In the genomic region with DNA sequence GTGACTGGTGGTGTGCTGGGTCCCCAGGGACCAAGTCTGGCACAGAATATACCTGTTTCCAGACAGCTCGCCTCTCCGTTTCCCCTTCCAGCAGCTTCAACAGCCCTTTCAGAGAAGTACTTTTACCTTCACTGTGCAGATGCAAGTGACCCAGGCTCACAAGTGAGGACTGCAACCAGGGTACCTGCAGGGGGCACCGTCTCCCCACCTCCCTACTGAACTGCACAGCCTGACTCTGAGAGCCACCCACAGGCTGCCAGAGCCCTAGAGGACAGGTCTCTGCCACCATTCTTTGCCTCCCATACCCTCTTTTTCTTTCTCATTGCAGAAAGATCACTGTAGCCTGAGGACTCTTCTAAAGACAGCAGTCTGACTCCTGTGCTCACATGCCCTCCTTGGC, we compare ENCODE assay signal across 12 cellular contexts. TPM values are rescaled to one million over a fixed set of nuclear protein-coding genes. Genes with fewer than 3 reads are reported as not detected.
DNase-seq lines count a peak whose midpoint lies in the region; ATAC-seq and TF ChIP-seq lines count a peak whose summit lies in the region.
"Had no signal": no experiment of that assay in that cellular context is flagged by ENCODE, and none has a peak within 500 bp of the region (broad histone marks: within the 10 kb centered on the region; RNA-seq: fewer than 3 reads in every experiment).

No MANE protein-coding gene starts in this region.

- H3K4me3 ChIP-seq in LNCaP clone FGC (ENCODE audit: low read depth, low read length), result no peak overlapping the region
- H3K4me3 ChIP-seq: testis had no signal

- peak; percentile 36 to 44 for ATAC-seq in activated T-cell treated with anti-CD3 and anti-CD28 coated beads, Interleukin-2, amount 50 U/mL, for 72 hours (replicated peaks in 1 of 2)
- ATAC-seq in GM19023 (IDR thresholded peaks at IDR 0.05; ENCODE audit: unreplicated experiment), result no peak

- no peak overlapping the region for H3K4me3 Mint-ChIP-seq in activated T-cell treated with anti-CD3 and anti-CD28 coated beads, Interleukin-2, amount 50 U/mL, for 72 hours
- H3K4me3 Mint-ChIP-seq in type B pancreatic cell, result no peak overlapping the region
- no peak overlapping the region for H3K4me3 Mint-ChIP-seq in activated naive CD4-positive, alpha-beta T cell treated with anti-CD3 and anti-CD28 coated beads, Interleukin-2, amount 10 ng/mL, durations not matched to agents 7 days and 5 days
- H3K4me3 Mint-ChIP-seq: central memory CD8-positive, alpha-beta T cell had no signal

- no peaks in the 10 kb centered on the region for H3K9me3 Mint-ChIP-seq in activated T-cell treated with anti-CD3 and anti-CD28 coated beads, Interleukin-2, amount 50 U/mL, for 72 hours
- H3K9me3 Mint-ChIP-seq in type B pancreatic cell, result no peaks in the 10 kb centered on the region
- no peaks in the 10 kb centered on the region for H3K9me3 Mint-ChIP-seq in activated naive CD4-positive, alpha-beta T cell treated with anti-CD3 and anti-CD28 coated beads, Interleukin-2, amount 10 ng/mL, durations not matched to agents 7 days and 5 days
- H3K9me3 Mint-ChIP-seq: central memory CD8-positive, alpha-beta T cell had no signal

- H3K36me3 Mint-ChIP-seq in activated T-cell treated with anti-CD3 and anti-CD28 coated beads, Interleukin-2, amount 50 U/mL, for 72 hours (ENCODE audit: insufficient read depth in 2 of 2), result no peaks in the 10 kb centered on the region
- no peaks in the 10 kb centered on the region for H3K36me3 Mint-ChIP-seq in type B pancreatic cell
- no peaks in the 10 kb centered on the region for H3K36me3 Mint-ChIP-seq in activated naive CD4-positive, alpha-beta T cell treated with anti-CD3 and anti-CD28 coated beads, Interleukin-2, amount 10 ng/mL, durations not matched to agents 7 days and 5 days

- TF ChIP-seq CTCF in LNCaP clone FGC (IDR thresholded peaks at IDR 0.05; ENCODE audit: control insufficient read depth, extremely low read depth, insufficient read depth), result peak; percentile 44
- TF ChIP-seq CTCF in type B pancreatic cell (conservative IDR thresholded peaks at IDR 0.05), result peak; percentile 39

- no peaks in the 10 kb centered on the region for H3K4me1 Mint-ChIP-seq in activated T-cell treated with anti-CD3 and anti-CD28 coated beads, Interleukin-2, amount 50 U/mL, for 72 hours (ENCODE audit: low read depth)
- no peaks in the 10 kb centered on the region for H3K4me1 Mint-ChIP-seq in type B pancreatic cell (ENCODE audit: unreplicated experiment)
- no peaks in the 10 kb centered on the region for H3K4me1 Mint-ChIP-seq in activated naive CD4-positive, alpha-beta T cell treated with anti-CD3 and anti-CD28 coated beads, Interleukin-2, amount 10 ng/mL, durations not matched to agents 7 days and 5 days
- H3K4me1 Mint-ChIP-seq: central memory CD8-positive, alpha-beta T cell had no signal

- DNase-seq in activated T-cell treated with anti-CD3 and anti-CD28 coated beads, Interleukin-2, amount 50 U/mL, for 72 hours, result peak; percentile 12 to 19
- no peak for DNase-seq in activated T-cell treated with anti-CD3 and anti-CD28 coated beads, Interleukin-2, amount 50 U/mL, for 1 hour
- DNase-seq in LNCaP clone FGC (ENCODE audit: low read depth) (no peak), dermis blood vessel endothelial cell (peak; percentile 20), type B pancreatic cell (ENCODE audit: extremely low spot score, unreplicated experiment) (no peak), AG08395 (ENCODE audit: low spot score) (no peak)
- DNase-seq in activated naive CD4-positive, alpha-beta T cell treated with anti-CD3 and anti-CD28 coated beads, Interleukin-2, amount 10 ng/mL, durations not matched to agents 7 days and 5 days, result no peak
- DNase-seq: activated CD4-positive, alpha-beta T cell treated with anti-CD3 and anti-CD28 coated beads, Interleukin-2, amount 50 U/mL, for 1 hour; DMS79; testis had no signal

- CTCF ChIA-PET in activated naive CD4-positive, alpha-beta T cell treated with anti-CD3 and anti-CD28 coated beads, Interleukin-2, amount 10 ng/mL, durations not matched to agents 7 days and 5 days (lab: Charles Lee), result no interaction called here

- no peak overlapping the region for H3K27ac Mint-ChIP-seq in activated T-cell treated with anti-CD3 and anti-CD28 coated beads, Interleukin-2, amount 50 U/mL, for 72 hours
- H3K27ac Mint-ChIP-seq in type B pancreatic cell, result no peak overlapping the region
- no peak overlapping the region for H3K27ac Mint-ChIP-seq in activated naive CD4-positive, alpha-beta T cell treated with anti-CD3 and anti-CD28 coated beads, Interleukin-2, amount 10 ng/mL, durations not matched to agents 7 days and 5 days

- H3K27me3 Mint-ChIP-seq in activated T-cell treated with anti-CD3 and anti-CD28 coated beads, Interleukin-2, amount 50 U/mL, for 72 hours (ENCODE audit: low read depth), result peaks cover 33% of the 10 kb centered on the region
- H3K27me3 Mint-ChIP-seq in type B pancreatic cell, result peaks cover 41% of the 10 kb centered on the region
- peaks cover 25% of the 10 kb centered on the region for H3K27me3 Mint-ChIP-seq in activated naive CD4-positive, alpha-beta T cell treated with anti-CD3 and anti-CD28 coated beads, Interleukin-2, amount 10 ng/mL, durations not matched to agents 7 days and 5 days

RNA-seq across cellular contexts. Expression of a gene that starts 15.4 kb away (rescaled TPM):
- 10 to 100 TPM in 1 of 2 donors, 1 to 10 TPM in 1; 2.6 to 22.7 TPM for total RNA-seq in activated T-cell treated with anti-CD3 and anti-CD28 coated beads, Interleukin-2, amount 50 U/mL, for 72 hours
- total RNA-seq in dermis blood vessel endothelial cell (not detected in 2 replicates), type B pancreatic cell (ENCODE audit: low replicate concordance) (not detected in 2 replicates)
- total RNA-seq: testis had no signal

RNA-seq across cellular contexts. Expression of a gene that starts 45.8 kb away (rescaled TPM):
- not detected for total RNA-seq in activated T-cell treated with anti-CD3 and anti-CD28 coated beads, Interleukin-2, amount 50 U/mL, for 72 hours
- total RNA-seq in dermis blood vessel endothelial cell (not detected in 2 replicates), type B pancreatic cell (ENCODE audit: low replicate concordance) (3.3 and 8.2 TPM in 2 replicates)

Comparison
In these comparisons a context has a peak if more than half of its experiments do, and no peak if none do; other contexts are left out.
1. DNase-seq: peak in activated T-cell treated with anti-CD3 and anti-CD28 coated beads, Interleukin-2, amount 50 U/mL, for 72 hours (2 of 2) and dermis blood vessel endothelial cell (single experiment); none in activated T-cell treated with anti-CD3 and anti-CD28 coated beads, Interleukin-2, amount 50 U/mL, for 1 hour (single experiment), LNCaP clone FGC (single experiment), type B pancreatic cell (single experiment), AG08395 (single experiment) and activated naive CD4-positive, alpha-beta T cell treated with anti-CD3 and anti-CD28 coated beads, Interleukin-2, amount 10 ng/mL, durations not matched to agents 7 days and 5 days (single experiment).